ENCODE assay signal across 11 cellular contexts in the genomic region with DNA sequence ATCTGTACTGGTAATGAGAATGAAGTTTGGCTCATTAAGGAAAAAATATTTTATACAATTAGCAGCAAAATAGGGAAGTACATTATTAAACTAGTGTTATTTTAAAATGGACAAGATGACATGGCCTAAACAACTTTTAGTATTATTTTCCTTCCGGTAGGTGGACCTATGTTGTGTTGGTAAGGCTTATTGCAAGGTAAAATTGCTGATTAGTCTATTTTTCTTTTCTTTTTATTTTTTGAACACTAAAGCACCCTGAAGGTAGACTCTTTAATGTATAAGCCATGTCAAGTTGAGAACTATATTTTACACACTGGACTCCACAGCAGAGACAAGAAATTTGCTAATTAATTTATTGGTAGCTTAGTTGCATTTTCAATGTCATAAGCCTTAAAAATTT.
"Had no signal": no experiment of that assay in that cellular context is flagged by ENCODE, and none has a peak within 500 bp of the region (broad histone marks: within the 10 kb centered on the region; RNA-seq: fewer than 3 reads in every experiment).

No MANE protein-coding gene starts in this region.

- ATAC-seq: GM23338, HCT116 had no signal

- H3K27ac ChIP-seq: GM23248 had no signal

- H3K4me1 ChIP-seq: HAP-1 had no signal

- H3K4me2 ChIP-seq: GM23338 had no signal

- H3K9me3 ChIP-seq: HAP-1 had no signal

- H3K36me3 ChIP-seq: HAP-1 had no signal

- DNase-seq: GM23248, GOT3, H7, H9, HCEC 1CT, HFFc6 had no signal

- H3K9ac ChIP-seq: GM23248 had no signal

- FAIRE-seq: H1, H54 had no signal

- H2AFZ ChIP-seq: GM23248, GM23338 had no signal

- H3K4me3 ChIP-seq: GM23248, GM23338, HAP-1 had no signal
